21 cellular contexts compared by ENCODE assay signal in genomic region chr17:74394275-74394950, GRCh38. TPM values are rescaled to one million over a fixed set of nuclear protein-coding genes. Genes with fewer than 3 reads are reported as not detected.
A peak's percentile ranks its signal among the peaks of the same experiment; 100 is the strongest.
DNase-seq lines count a peak whose midpoint lies in the region; ATAC-seq and TF ChIP-seq lines count a peak whose summit lies in the region.
"Had no signal": no experiment of that assay in that cellular context is flagged by ENCODE, and none has a peak within 500 bp of the region (broad histone marks: within the 10 kb centered on the region; RNA-seq: fewer than 3 reads in every experiment).

No MANE protein-coding gene starts in this region.

- BruUV-seq in PC-3 (replicated peaks; lab: Mats Ljungman, UMichigan), result no TSS peak

- H3K36me3 ChIP-seq in PC-3 (ENCODE audit: low read depth, low read length) (no peaks in the 10 kb centered on the region), psoas muscle (ENCODE audit: insufficient read depth in 1 of 2, low read depth in 1 of 2) (no peaks in the 10 kb centered on the region)

- peak overlapping the region; percentile 79; the same call in 1 of the 2 replicates for H2AFZ ChIP-seq in PC-3 (ENCODE audit: low read length)

- H3K4me3 ChIP-seq in PC-3 (ENCODE audit: low read length) (no peak overlapping the region), psoas muscle (no peak overlapping the region)

- H4K20me1 ChIP-seq in PC-3 (ENCODE audit: low read length), result no peaks in the 10 kb centered on the region

- H3K27ac ChIP-seq in C4-2B, result peak overlapping the region; percentile 36
- H3K27ac ChIP-seq in PC-3 (ENCODE audit: low read length), result peak overlapping the region; percentile 21
- peak overlapping the region; percentile 93 for H3K27ac ChIP-seq in psoas muscle
- H3K27ac ChIP-seq in foreskin keratinocyte, result no peak overlapping the region

- no peak overlapping the region for H3K9ac ChIP-seq in PC-3 (ENCODE audit: low read length)

- ATAC-seq in PC-3 (peak; percentile 29), psoas muscle (peak; percentile 67 to 76 (median 74)), GM21381 (IDR thresholded peaks at IDR 0.05; ENCODE audit: unreplicated experiment) (no peak), foreskin keratinocyte (no peak), GM18868 (IDR thresholded peaks at IDR 0.05; ENCODE audit: unreplicated experiment) (no peak)
- ATAC-seq: HCT116 had no signal

- H3K4me1 ChIP-seq in PC-3 (ENCODE audit: insufficient read depth, low read length) (peaks cover 17% of the 10 kb centered on the region), psoas muscle (peaks cover 39% of the 10 kb centered on the region), foreskin keratinocyte (no peaks in the 10 kb centered on the region)

- no peaks in the 10 kb centered on the region for H3K27me3 ChIP-seq in PC-3 (ENCODE audit: low read length)
- no peaks in the 10 kb centered on the region for H3K27me3 ChIP-seq in psoas muscle (ENCODE audit: insufficient read depth in 3 of 3, low read length in 2 of 3)
- peaks cover 2% of the 10 kb centered on the region for H3K27me3 ChIP-seq in foreskin keratinocyte

- 27 to 55% (median 34%) methylated on average over 12 of the region's 12 CpGs for WGBS in psoas muscle, 3 donors

- H3K9me3 ChIP-seq in PC-3 (ENCODE audit: low read length) (no peaks in the 10 kb centered on the region), psoas muscle (no peaks in the 10 kb centered on the region)

- POLR2A ChIA-PET in PC-3 (lab: Charles Lee; ENCODE audit: unreplicated experiment), result no interaction called here

- CTCF ChIA-PET in PC-3 (lab: Charles Lee), result interaction anchor here (0.6 to 1.4 kb wide), 3 partner anchors 14 to 59 kb away, joined by 3 to 7 read pairs (median 4); no protein-coding TSS in a partner anchor

- H3F3A ChIP-seq in PC-3 (ENCODE audit: low read length, unreplicated experiment), result no peaks in the 10 kb centered on the region

- DNase-seq in PC-3 (no peak), islet precursor cell (peak; percentile 53), psoas muscle (peak in 1 of 2 donors; percentile 61), foreskin keratinocyte (no peak)
- no peak for DNase-seq in central memory CD4-positive, alpha-beta T cell
- DNase-seq: ACHN; AML-193; CD4-positive, alpha-beta T cell; DMS79; Kasumi-1; NCI-H1105 treated with DMSO at 0.1 percent for 48 hours; NCI-H1694 treated with DMSO at 0.1 percent for 48 hours; NCI-H345; NCI-H526; RPMI8226 had no signal

- no peaks in the 10 kb centered on the region for H3K9me2 ChIP-seq in PC-3 (replicated peaks; ENCODE audit: low read length)

- H3K4me2 ChIP-seq in PC-3 (ENCODE audit: low read length), result peak overlapping the region; percentile 58

- no peaks in the 10 kb centered on the region for H3K79me2 ChIP-seq in PC-3 (ENCODE audit: low read length)

- TF ChIP-seq CTCF in C4-2B (conservative IDR thresholded peaks at IDR 0.05) (no peak), PC-3 (conservative IDR thresholded peaks at IDR 0.05; ENCODE audit: low read depth, low read length) (no peak), psoas muscle (IDR thresholded peaks at IDR 0.05) (no peak), foreskin keratinocyte (conservative IDR thresholded peaks at IDR 0.05) (no peak)

- intact Hi-C loops in PC-3 (cut with micrococcal nuclease) (no loop called here), psoas muscle (cut with DNase I) (loop anchor here in 1 of 2 donors (5.0 kb wide), 1 partner anchor 33 kb away; no protein-coding TSS in a partner anchor)

RNA-seq across cellular contexts. Expression of gene GPR142, which starts 27.1 kb away (rescaled TPM):
- not detected in 2 replicates for total RNA-seq in PC-3 (2014; rRNA removed)
- not detected for total RNA-seq in psoas muscle
- not detected for polyA plus RNA-seq in psoas muscle
- total RNA-seq in foreskin keratinocyte, result not detected in 2 replicates
- not detected in 2 replicates for polyA plus RNA-seq in foreskin keratinocyte
- total RNA-seq: CD4-positive, alpha-beta T cell; OCI-LY7 had no signal
- polyA plus RNA-seq: IgD-negative memory B cell had no signal

RNA-seq across cellular contexts. Expression of gene BTBD17, which starts 32.7 kb away (rescaled TPM):
- total RNA-seq in PC-3 (2014; rRNA removed), result not detected in 2 replicates
- total RNA-seq in psoas muscle, result not detected
- polyA plus RNA-seq in psoas muscle, result not detected
- total RNA-seq in foreskin keratinocyte, result not detected in 2 replicates
- polyA plus RNA-seq in foreskin keratinocyte, result not detected in 2 replicates
- total RNA-seq: CD4-positive, alpha-beta T cell; OCI-LY7 had no signal
- polyA plus RNA-seq: IgD-negative memory B cell had no signal

RNA-seq across cellular contexts. Expression of gene GPRC5C, which starts 37.5 kb away (rescaled TPM):
- 209 and 210 TPM in 2 replicates for total RNA-seq in PC-3 (2014; rRNA removed)
- 100 to 1,000 TPM in 2 of 4 donors, 10 to 100 TPM in 2; 57.0 to 123 (median 97.7) TPM for total RNA-seq in psoas muscle
- polyA plus RNA-seq in psoas muscle, result 10 to 100 TPM; 42.9 to 47.7 (median 44.8) TPM
- total RNA-seq in foreskin keratinocyte, result 9.3 and 17.6 TPM in 2 replicates
- 12.2 and 19.2 TPM in 2 replicates for polyA plus RNA-seq in foreskin keratinocyte
- total RNA-seq: CD4-positive, alpha-beta T cell had no signal

Comparison
In these comparisons a context has a peak if more than half of its experiments do, and no peak if none do; other contexts are left out.
1. ATAC-seq: peak in PC-3 (single experiment) and psoas muscle (4 of 4); none in GM21381 (single experiment), foreskin keratinocyte (single experiment) and GM18868 (single experiment).